In the genomic region with DNA sequence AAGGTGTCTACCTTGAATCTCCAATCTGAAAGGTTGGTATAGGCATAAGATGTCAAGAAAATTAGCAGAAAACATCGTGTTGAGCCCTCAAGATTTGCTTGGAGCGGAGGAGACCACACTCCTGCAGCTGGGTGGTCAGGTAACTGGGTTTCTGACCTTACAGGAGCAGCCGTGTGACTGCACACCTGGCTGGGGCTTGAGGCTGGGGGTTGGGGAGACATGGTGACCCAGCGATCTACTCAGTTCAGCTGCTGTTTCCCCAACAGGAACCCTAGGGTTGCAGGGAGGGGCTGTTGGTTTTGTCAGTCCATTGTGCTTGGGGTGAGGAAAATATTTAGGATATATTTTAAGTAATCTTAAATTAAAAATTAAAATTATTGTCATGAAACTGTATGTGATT, we compare ENCODE assay signal across 2 cellular contexts.
TF ChIP-seq lines count a peak whose summit lies in the region.

No MANE protein-coding gene starts in this region.

TF ChIP-seq in GM23338, 12 proteins besides CTCF, POLR2A, EP300 and RAD21:
- TF ChIP-seq JUNB (IDR thresholded peaks at IDR 0.05; ENCODE audit: unreplicated experiment) = no peak
- TF ChIP-seq, protein P1, sequence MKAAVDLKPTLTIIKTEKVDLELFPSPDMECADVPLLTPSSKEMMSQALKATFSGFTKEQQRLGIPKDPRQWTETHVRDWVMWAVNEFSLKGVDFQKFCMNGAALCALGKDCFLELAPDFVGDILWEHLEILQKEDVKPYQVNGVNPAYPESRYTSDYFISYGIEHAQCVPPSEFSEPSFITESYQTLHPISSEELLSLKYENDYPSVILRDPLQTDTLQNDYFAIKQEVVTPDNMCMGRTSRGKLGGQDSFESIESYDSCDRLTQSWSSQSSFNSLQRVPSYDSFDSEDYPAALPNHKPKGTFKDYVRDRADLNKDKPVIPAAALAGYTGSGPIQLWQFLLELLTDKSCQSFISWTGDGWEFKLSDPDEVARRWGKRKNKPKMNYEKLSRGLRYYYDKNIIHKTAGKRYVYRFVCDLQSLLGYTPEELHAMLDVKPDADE (IDR thresholded peaks at IDR 0.05) = no peak
- no peak for TF ChIP-seq EZH2phosphoT487 (IDR thresholded peaks at IDR 0.05; ENCODE audit: unreplicated experiment)
- no peak for TF ChIP-seq EZH2 (IDR thresholded peaks at IDR 0.05; ENCODE audit: low read depth, unreplicated experiment)
- no peak for TF ChIP-seq NANOG (IDR thresholded peaks at IDR 0.05; ENCODE audit: borderline replicate concordance)

TF ChIP-seq in H1, 55 proteins besides CTCF, POLR2A, EP300 and RAD21:
- TF ChIP-seq HDAC2 (IDR thresholded peaks at IDR 0.05; ENCODE audit: borderline replicate concordance in 1 of 2, low read depth in 2 of 2, low read length in 2 of 2) = no peak
- no peak for TF ChIP-seq EGR1 (IDR thresholded peaks at IDR 0.05; ENCODE audit: borderline replicate concordance, low read depth, low read length)
- no peak for TF ChIP-seq CHD2 (IDR thresholded peaks at IDR 0.05; ENCODE audit: low read length)
- TF ChIP-seq TEAD4 (IDR thresholded peaks at IDR 0.05; ENCODE audit: low read depth, low read length) = no peak
- no peak for TF ChIP-seq NANOG (IDR thresholded peaks at IDR 0.05; ENCODE audit: insufficient read depth, low read depth, low read length, poor library complexity, severe bottlenecking)
- TF ChIP-seq BCL11A (IDR thresholded peaks at IDR 0.05; ENCODE audit: low read depth in 2 of 2, low read length in 2 of 2) = no peak
- TF ChIP-seq KDM5A (IDR thresholded peaks at IDR 0.05; ENCODE audit: low read length) = no peak
- no peak for TF ChIP-seq CREB1 (IDR thresholded peaks at IDR 0.05)
- TF ChIP-seq, protein P2, sequence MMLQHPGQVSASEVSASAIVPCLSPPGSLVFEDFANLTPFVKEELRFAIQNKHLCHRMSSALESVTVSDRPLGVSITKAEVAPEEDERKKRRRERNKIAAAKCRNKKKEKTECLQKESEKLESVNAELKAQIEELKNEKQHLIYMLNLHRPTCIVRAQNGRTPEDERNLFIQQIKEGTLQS (IDR thresholded peaks at IDR 0.05; ENCODE audit: insufficient read depth, low read depth, low read length) = no peak
- TF ChIP-seq KDM1A (IDR thresholded peaks at IDR 0.05; ENCODE audit: borderline replicate concordance, low read length) = no peak
- no peak for TF ChIP-seq TAF1 (IDR thresholded peaks at IDR 0.05; ENCODE audit: low read depth, low read length)
- TF ChIP-seq, protein P3, sequence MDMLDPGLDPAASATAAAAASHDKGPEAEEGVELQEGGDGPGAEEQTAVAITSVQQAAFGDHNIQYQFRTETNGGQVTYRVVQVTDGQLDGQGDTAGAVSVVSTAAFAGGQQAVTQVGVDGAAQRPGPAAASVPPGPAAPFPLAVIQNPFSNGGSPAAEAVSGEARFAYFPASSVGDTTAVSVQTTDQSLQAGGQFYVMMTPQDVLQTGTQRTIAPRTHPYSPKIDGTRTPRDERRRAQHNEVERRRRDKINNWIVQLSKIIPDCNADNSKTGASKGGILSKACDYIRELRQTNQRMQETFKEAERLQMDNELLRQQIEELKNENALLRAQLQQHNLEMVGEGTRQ (IDR thresholded peaks at IDR 0.05; ENCODE audit: low read length) = no peak
- no peak for TF ChIP-seq EZH2 (IDR thresholded peaks at IDR 0.05; ENCODE audit: low read depth, low read length, severe bottlenecking)
- no peak for TF ChIP-seq SRF (IDR thresholded peaks at IDR 0.05; ENCODE audit: low read depth, low read length)
- TF ChIP-seq, protein P4, sequence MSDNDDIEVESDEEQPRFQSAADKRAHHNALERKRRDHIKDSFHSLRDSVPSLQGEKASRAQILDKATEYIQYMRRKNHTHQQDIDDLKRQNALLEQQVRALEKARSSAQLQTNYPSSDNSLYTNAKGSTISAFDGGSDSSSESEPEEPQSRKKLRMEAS (IDR thresholded peaks at IDR 0.05) = no peak
- no peak for TF ChIP-seq JUN (IDR thresholded peaks at IDR 0.05; ENCODE audit: low read depth, low read length)
- TF ChIP-seq CEBPB (IDR thresholded peaks at IDR 0.05; ENCODE audit: low read depth, low read length) = no peak
- TF ChIP-seq SUZ12 (IDR thresholded peaks at IDR 0.05; ENCODE audit: low read length) = no peak
- TF ChIP-seq SP1 (IDR thresholded peaks at IDR 0.05; ENCODE audit: low read depth, low read length) = no peak
